34 cellular contexts compared by ENCODE assay signal in genomic region chr3:114331710-114332109, GRCh38. TPM values are rescaled to one million over a fixed set of nuclear protein-coding genes. Genes with fewer than 3 reads are reported as not detected.
DNase-seq lines count a peak whose midpoint lies in the region; ATAC-seq and TF ChIP-seq lines count a peak whose summit lies in the region.
"Had no signal": no experiment of that assay in that cellular context is flagged by ENCODE, and none has a peak within 500 bp of the region (broad histone marks: within the 10 kb centered on the region; RNA-seq: fewer than 3 reads in every experiment).

No MANE protein-coding gene starts in this region.

- H3K27me3 ChIP-seq in MM.1S (replicated peaks; ENCODE audit: insufficient read depth, low read length) (no peaks in the 10 kb centered on the region), upper lobe of right lung (no peaks in the 10 kb centered on the region), right cardiac atrium (ENCODE audit: control insufficient read depth, insufficient read depth) (no peaks in the 10 kb centered on the region)
- H3K27me3 ChIP-seq: esophagus muscularis mucosa, heart right ventricle, SJSA1, tibial artery had no signal

- DNase-seq in activated CD8-positive, alpha-beta memory T cell treated with anti-CD3 and anti-CD28 coated beads, Interleukin-2, amount 10 ng/mL, durations not matched to agents 7 days and 5 days = no peak
- no peak for DNase-seq in activated CD8-positive, alpha-beta memory T cell treated with anti-CD3 and anti-CD28 coated beads for 24 hours
- DNase-seq in MM.1S (no peak), NCI-H2171 (lab: John Stamatoyannopoulos, UW) (no peak), upper lobe of right lung (no peak), right cardiac atrium (no peak)
- no peak for DNase-seq in stimulated activated effector memory CD8-positive, alpha-beta T cell treated with anti-CD3 and anti-CD28 coated beads, Interleukin-12 subunit alpha, Interleukin-12 subunit beta, amount 100 ng/mL, for 72 hours (ENCODE audit: low spot score in 2 of 2)
- DNase-seq: activated CD4-positive, alpha-beta T cell treated with anti-CD3 and anti-CD28 coated beads for 1 hour; activated naive CD8-positive, alpha-beta T cell treated with anti-CD3 and anti-CD28 coated beads, Interleukin-2, amount 10 ng/mL, durations not matched to agents 7 days and 5 days; AML-193; central memory CD4-positive, alpha-beta T cell; DMS153; foreskin fibroblast; heart right ventricle; kidney; left ventricle myocardium superior; NCI-H1092 treated with DMSO at 0.1 percent for 48 hours; NCI-H1694 treated with DMSO at 0.1 percent for 48 hours; NCI-H82; tibial artery had no signal

- intact Hi-C loops in upper lobe of right lung (cut with DNase I) = no loop called here
- intact Hi-C loops in right cardiac atrium (cut with DNase I) = no loop called here

- H3K27ac Mint-ChIP-seq in activated CD8-positive, alpha-beta memory T cell treated with anti-CD3 and anti-CD28 coated beads, Interleukin-2, amount 10 ng/mL, durations not matched to agents 7 days and 5 days = peak overlapping the region; percentile 91
- H3K27ac Mint-ChIP-seq in activated naive CD8-positive, alpha-beta T cell = peak overlapping the region; percentile 95
- peak overlapping the region; percentile 92 for H3K27ac Mint-ChIP-seq in stimulated activated effector memory CD8-positive, alpha-beta T cell treated with anti-CD3 and anti-CD28 coated beads, Interleukin-12 subunit alpha, Interleukin-12 subunit beta, amount 100 ng/mL, for 72 hours

- H3K79me2 ChIP-seq in MM.1S (ENCODE audit: low read length) = no peaks in the 10 kb centered on the region

- H3K4me1 Mint-ChIP-seq in activated CD8-positive, alpha-beta memory T cell treated with anti-CD3 and anti-CD28 coated beads, Interleukin-2, amount 10 ng/mL, durations not matched to agents 7 days and 5 days = peaks cover 88% of the 10 kb centered on the region
- H3K4me1 Mint-ChIP-seq in activated naive CD8-positive, alpha-beta T cell (ENCODE audit: low read depth) = peaks cover 73% of the 10 kb centered on the region
- peaks cover 85% of the 10 kb centered on the region for H3K4me1 Mint-ChIP-seq in stimulated activated effector memory CD8-positive, alpha-beta T cell treated with anti-CD3 and anti-CD28 coated beads, Interleukin-12 subunit alpha, Interleukin-12 subunit beta, amount 100 ng/mL, for 72 hours

- H3K9me2 ChIP-seq in MM.1S (replicated peaks; ENCODE audit: insufficient read depth, low read length) = no peaks in the 10 kb centered on the region

- TF ChIP-seq CTCF in MM.1S (IDR thresholded peaks at IDR 0.05; ENCODE audit: low read length) (no peak), upper lobe of right lung (IDR thresholded peaks at IDR 0.05) (no peak)

- H3K27ac ChIP-seq in MM.1S (ENCODE audit: low read length) = peak overlapping the region; percentile 87; the same call in 1 of the 2 replicates
- H3K27ac ChIP-seq in upper lobe of right lung = no peak overlapping the region
- no peak overlapping the region for H3K27ac ChIP-seq in right cardiac atrium (ENCODE audit: low read length)
- H3K27ac ChIP-seq: esophagus muscularis mucosa, heart right ventricle, SJSA1, tibial artery had no signal

- WGBS in right cardiac atrium = 97% methylated on average over 3 of the region's 3 CpGs

- no peaks in the 10 kb centered on the region for H3K9me3 Mint-ChIP-seq in activated CD8-positive, alpha-beta memory T cell treated with anti-CD3 and anti-CD28 coated beads, Interleukin-2, amount 10 ng/mL, durations not matched to agents 7 days and 5 days (ENCODE audit: low read depth)
- H3K9me3 Mint-ChIP-seq in activated naive CD8-positive, alpha-beta T cell (ENCODE audit: low read depth) = no peaks in the 10 kb centered on the region
- peaks cover 2% of the 10 kb centered on the region for H3K9me3 Mint-ChIP-seq in stimulated activated effector memory CD8-positive, alpha-beta T cell treated with anti-CD3 and anti-CD28 coated beads, Interleukin-12 subunit alpha, Interleukin-12 subunit beta, amount 100 ng/mL, for 72 hours

- H3K9me3 ChIP-seq in MM.1S (replicated peaks; ENCODE audit: insufficient read depth, low read length) (no peaks in the 10 kb centered on the region), upper lobe of right lung (no peaks in the 10 kb centered on the region), right cardiac atrium (ENCODE audit: control insufficient read depth, low read length) (no peaks in the 10 kb centered on the region)
- H3K9me3 ChIP-seq: esophagus muscularis mucosa, SJSA1, tibial artery had no signal

- no peak overlapping the region for H3K4me3 Mint-ChIP-seq in activated CD8-positive, alpha-beta memory T cell treated with anti-CD3 and anti-CD28 coated beads, Interleukin-2, amount 10 ng/mL, durations not matched to agents 7 days and 5 days
- peak overlapping the region; percentile 25 for H3K4me3 Mint-ChIP-seq in activated naive CD8-positive, alpha-beta T cell
- peak overlapping the region; percentile 51 for H3K4me3 Mint-ChIP-seq in stimulated activated effector memory CD8-positive, alpha-beta T cell treated with anti-CD3 and anti-CD28 coated beads, Interleukin-12 subunit alpha, Interleukin-12 subunit beta, amount 100 ng/mL, for 72 hours
- H3K4me3 Mint-ChIP-seq: activated naive CD8-positive, alpha-beta T cell treated with anti-CD3 and anti-CD28 coated beads, Interleukin-2, amount 10 ng/mL, durations not matched to agents 7 days and 5 days; T-helper 1 cell treated with Interleukin-12 subunit alpha and Interleukin-12 subunit beta and Interleukin-4 antibody, amounts not matched to agents 30 μg/mL and 1 μg/mL, for 36 hours had no signal

- ATAC-seq in activated CD8-positive, alpha-beta memory T cell treated with anti-CD3 and anti-CD28 coated beads, Interleukin-2, amount 10 ng/mL, durations not matched to agents 7 days and 5 days = peak; percentile 20
- ATAC-seq in stimulated activated effector memory CD8-positive, alpha-beta T cell treated with anti-CD3 and anti-CD28 coated beads, Interleukin-12 subunit alpha, Interleukin-12 subunit beta, amount 100 ng/mL, for 72 hours = peak; percentile 70
- ATAC-seq in upper lobe of right lung (no peak), right cardiac atrium (no peak)
- ATAC-seq: heart right ventricle, K562, left ventricle myocardium superior had no signal

- no peaks in the 10 kb centered on the region for H4K20me1 ChIP-seq in MM.1S (ENCODE audit: insufficient read depth, low read length)

- peaks cover 6% of the 10 kb centered on the region for H3F3A ChIP-seq in MM.1S (ENCODE audit: insufficient read depth, low read length)

- H3K4me3 ChIP-seq in MM.1S (ENCODE audit: low read length) (no peak overlapping the region), upper lobe of right lung (no peak overlapping the region), right cardiac atrium (ENCODE audit: low read length) (no peak overlapping the region)
- H3K4me3 ChIP-seq: esophagus muscularis mucosa, GM12878, heart right ventricle, K562, SJSA1, smooth muscle cell, tibial artery had no signal

- H3K36me3 ChIP-seq in MM.1S (replicated peaks; ENCODE audit: insufficient read depth, low read length) (no peaks in the 10 kb centered on the region), upper lobe of right lung (no peaks in the 10 kb centered on the region)
- H3K36me3 ChIP-seq: tibial artery had no signal

- H3K9ac ChIP-seq in MM.1S (ENCODE audit: low read length) = no peak overlapping the region

- H3K36me3 Mint-ChIP-seq in activated CD8-positive, alpha-beta memory T cell treated with anti-CD3 and anti-CD28 coated beads, Interleukin-2, amount 10 ng/mL, durations not matched to agents 7 days and 5 days = peaks cover 28% of the 10 kb centered on the region
- peaks cover 19% of the 10 kb centered on the region for H3K36me3 Mint-ChIP-seq in activated naive CD8-positive, alpha-beta T cell
- H3K36me3 Mint-ChIP-seq in stimulated activated effector memory CD8-positive, alpha-beta T cell treated with anti-CD3 and anti-CD28 coated beads, Interleukin-12 subunit alpha, Interleukin-12 subunit beta, amount 100 ng/mL, for 72 hours = peaks cover 17% of the 10 kb centered on the region

- no peaks in the 10 kb centered on the region for H3K27me3 Mint-ChIP-seq in activated CD8-positive, alpha-beta memory T cell treated with anti-CD3 and anti-CD28 coated beads, Interleukin-2, amount 10 ng/mL, durations not matched to agents 7 days and 5 days
- no peaks in the 10 kb centered on the region for H3K27me3 Mint-ChIP-seq in activated naive CD8-positive, alpha-beta T cell
- H3K27me3 Mint-ChIP-seq: activated naive CD8-positive, alpha-beta T cell treated with anti-CD3 and anti-CD28 coated beads, Interleukin-2, amount 10 ng/mL, durations not matched to agents 7 days and 5 days had no signal

- no peak overlapping the region for H2AFZ ChIP-seq in MM.1S (ENCODE audit: low read length)

- H3K4me2 ChIP-seq in MM.1S (ENCODE audit: low read depth, low read length) = peak overlapping the region; percentile 63; the same call in 1 of the 2 replicates
- H3K4me2 ChIP-seq: smooth muscle cell had no signal

- CTCF ChIA-PET in activated CD8-positive, alpha-beta memory T cell treated with anti-CD3 and anti-CD28 coated beads, Interleukin-2, amount 10 ng/mL, durations not matched to agents 7 days and 5 days (lab: Charles Lee) = interaction anchor here (1.0 to 1.1 kb wide), 3 partner anchors 40 to 118 kb away, joined by 3 to 4 read pairs (median 3); no protein-coding TSS in a partner anchor

- H3K4me1 ChIP-seq in MM.1S (ENCODE audit: low read length) (peaks cover 25% of the 10 kb centered on the region), upper lobe of right lung (no peaks in the 10 kb centered on the region), right cardiac atrium (ENCODE audit: control insufficient read depth, insufficient read depth, low read length) (no peaks in the 10 kb centered on the region)
- H3K4me1 ChIP-seq: SJSA1, tibial artery had no signal

RNA-seq across cellular contexts. Expression of gene TIGIT, which starts 37.9 kb away (rescaled TPM):
- total RNA-seq in activated CD8-positive, alpha-beta memory T cell treated with anti-CD3 and anti-CD28 coated beads, Interleukin-2, amount 10 ng/mL, durations not matched to agents 7 days and 5 days = 100 to 1,000 TPM; 129 to 367 TPM
- total RNA-seq in upper lobe of right lung (1.7 TPM), right cardiac atrium (under 1 TPM in 3 of 4 donors, not detected in 1; 0.11 to 0.53 (median 0.23) TPM)
- 0.07 TPM for polyA plus RNA-seq in right cardiac atrium
- total RNA-seq: A673, dermis microvascular lymphatic vessel endothelial cell, HT1080, left ventricle myocardium superior, M059J, myocyte, NCI-H460, RPMI7951, SJSA1, smooth muscle cell had no signal
- polyA plus RNA-seq: K562, smooth muscle cell had no signal

Comparison
In these comparisons a context has a peak if more than half of its experiments do, and no peak if none do; other contexts are left out.
1. ATAC-seq: peak in activated CD8-positive, alpha-beta memory T cell treated with anti-CD3 and anti-CD28 coated beads, Interleukin-2, amount 10 ng/mL, durations not matched to agents 7 days and 5 days (single experiment) and stimulated activated effector memory CD8-positive, alpha-beta T cell treated with anti-CD3 and anti-CD28 coated beads, Interleukin-12 subunit alpha, Interleukin-12 subunit beta, amount 100 ng/mL, for 72 hours (single experiment); none in upper lobe of right lung (single experiment) and right cardiac atrium (0 of 2).
2. RNA of gene TIGIT, which starts 37.9 kb away (total RNA-seq): 129 to 367 TPM in activated CD8-positive, alpha-beta memory T cell treated with anti-CD3 and anti-CD28 coated beads, Interleukin-2, amount 10 ng/mL, durations not matched to agents 7 days and 5 days; 1.7 TPM in upper lobe of right lung (single experiment) and 0.11 to 0.53 TPM in right cardiac atrium; every median in the first group is over 10 times any median in the second.
3. Peak in every context shown above with its lines, with median percentiles within 50 percentile points of each other: H3K27ac Mint-ChIP-seq.